ENCODE assay signal across 17 cellular contexts in genomic region chr20:36504295-36504694, GRCh38.
"Had no signal": no experiment of that assay in that cellular context is flagged by ENCODE, and none has a peak within 500 bp of the region (broad histone marks: within the 10 kb centered on the region; RNA-seq: fewer than 3 reads in every experiment).

No MANE protein-coding gene starts in this region.

- DNase-seq: activated CD4-positive, alpha-beta T cell treated with anti-CD3 and anti-CD28 coated beads, Interleukin-2, amount 50 U/mL, for 48 hours; activated CD4-positive, CD25-positive, alpha-beta regulatory T cell treated with anti-CD3 and anti-CD28 coated beads, Interleukin-2, amount 50 U/mL, for 72 hours; body of pancreas; central memory CD4-positive, alpha-beta T cell; effector memory CD8-positive, alpha-beta T cell; heart left ventricle; natural killer cell; occipital lobe; psoas muscle; spleen; stimulated activated CD4-positive, alpha-beta T cell treated with anti-CD3 and anti-CD28 coated beads, Interleukin-2, amount 100 ng/mL, for 24 hours; stimulated activated naive B cell treated with anti-CD40 and anti-IgM and Interleukin-4, amounts not matched to agents 10 μg/mL and 1 μg/mL and 100 μg/mL, for 72 hours; SW 1271 had no signal

- H3K4me1 Mint-ChIP-seq: natural killer cell had no signal

- H3K27ac ChIP-seq: body of pancreas, heart left ventricle, psoas muscle, spleen, tibial nerve had no signal

- H3K4me3 ChIP-seq: body of pancreas, heart left ventricle, psoas muscle, spleen, tibial nerve had no signal

- H3K27me3 ChIP-seq: body of pancreas, heart left ventricle, spleen, tibial nerve had no signal

- H3K9me3 Mint-ChIP-seq: dendritic cell treated with granulocyte-macrophage colony-stimulating factor and Interleukin-4, amounts not matched to agents 40 ng/mL and 50 ng/mL, for 4 days; effector memory CD8-positive, alpha-beta T cell; natural killer cell; stimulated activated naive B cell treated with anti-CD40 and anti-IgM and Interleukin-4, amounts not matched to agents 10 μg/mL and 1 μg/mL and 100 μg/mL, for 72 hours; T-helper 2 cell treated with Interferon-gamma antibody and Interleukin-4, amounts not matched to agents 5 μg/mL and 100 μg/mL, for 36 hours had no signal

- ATAC-seq: body of pancreas; effector memory CD8-positive, alpha-beta T cell; heart left ventricle; natural killer cell; psoas muscle; sciatic nerve; stimulated activated naive B cell treated with anti-CD40 and anti-IgM and Interleukin-4, amounts not matched to agents 10 μg/mL and 1 μg/mL and 100 μg/mL, for 72 hours had no signal

- H3K4me1 ChIP-seq: body of pancreas, psoas muscle, tibial nerve had no signal

- H3K4me3 Mint-ChIP-seq: dendritic cell treated with granulocyte-macrophage colony-stimulating factor and Interleukin-4, amounts not matched to agents 40 ng/mL and 50 ng/mL, for 4 days; effector memory CD8-positive, alpha-beta T cell; natural killer cell; stimulated activated naive B cell treated with anti-CD40 and anti-IgM and Interleukin-4, amounts not matched to agents 10 μg/mL and 1 μg/mL and 100 μg/mL, for 72 hours; T-helper 2 cell treated with Interferon-gamma antibody and Interleukin-4, amounts not matched to agents 5 μg/mL and 100 μg/mL, for 36 hours had no signal

- H3K9me3 ChIP-seq: body of pancreas, heart left ventricle, psoas muscle, spleen, tibial nerve had no signal

- H3K27ac Mint-ChIP-seq: dendritic cell treated with granulocyte-macrophage colony-stimulating factor and Interleukin-4, amounts not matched to agents 40 ng/mL and 50 ng/mL, for 4 days; natural killer cell; stimulated activated naive B cell treated with anti-CD40 and anti-IgM and Interleukin-4, amounts not matched to agents 10 μg/mL and 1 μg/mL and 100 μg/mL, for 72 hours; T-helper 2 cell treated with Interferon-gamma antibody and Interleukin-4, amounts not matched to agents 5 μg/mL and 100 μg/mL, for 36 hours had no signal

- H3K27me3 Mint-ChIP-seq: dendritic cell treated with granulocyte-macrophage colony-stimulating factor and Interleukin-4, amounts not matched to agents 40 ng/mL and 50 ng/mL, for 4 days; effector memory CD8-positive, alpha-beta T cell; stimulated activated naive B cell treated with anti-CD40 and anti-IgM and Interleukin-4, amounts not matched to agents 10 μg/mL and 1 μg/mL and 100 μg/mL, for 72 hours had no signal
